Comparison of ENCODE assay signal across 15 cellular contexts in genomic region chr11:69006816-69007215, GRCh38. TPM values are rescaled to one million over a fixed set of nuclear protein-coding genes. Genes with fewer than 3 reads are reported as not detected.
DNase-seq lines count a peak whose midpoint lies in the region; ATAC-seq and TF ChIP-seq lines count a peak whose summit lies in the region.
"Had no signal": no experiment of that assay in that cellular context is flagged by ENCODE, and none has a peak within 500 bp of the region (broad histone marks: within the 10 kb centered on the region; RNA-seq: fewer than 3 reads in every experiment).

No MANE protein-coding gene starts in this region.

- ATAC-seq in right lobe of liver (no peak), HG03469 (IDR thresholded peaks at IDR 0.05; ENCODE audit: unreplicated experiment) (no peak)
- ATAC-seq: GM12878 had no signal

- H3K4me1 ChIP-seq in Caco-2 (peaks cover 38% of the 10 kb centered on the region), right lobe of liver (peaks cover 0 to 48% (median 23%) of the 10 kb centered on the region in 4 donors), suprapubic skin (peaks cover 51% of the 10 kb centered on the region)

- H3K9me3 Mint-ChIP-seq in Caco-2 (ENCODE audit: unreplicated experiment): no peaks in the 10 kb centered on the region

- no peaks in the 10 kb centered on the region for H3K27me3 Mint-ChIP-seq in Caco-2 (ENCODE audit: insufficient read depth, unreplicated experiment)

- no peak for TF ChIP-seq EP300 in suprapubic skin (IDR thresholded peaks at IDR 0.05)

- no peaks in the 10 kb centered on the region for H3K36me3 Mint-ChIP-seq in Caco-2 (ENCODE audit: insufficient read depth, unreplicated experiment)

- CTCF ChIA-PET in Caco-2 (lab: Charles Lee): no interaction called here

- no TSS peak for BruUV-seq in Caco-2 (replicated peaks; lab: Mats Ljungman, UMichigan)

- POLR2A ChIA-PET in Caco-2 (lab: Charles Lee): no interaction called here

- no peak overlapping the region for H3K4me3 Mint-ChIP-seq in Caco-2 (ENCODE audit: unreplicated experiment)

- DNase-seq in Caco-2: no peak
- peak; percentile 14 for DNase-seq in ecto neural progenitor cell (ENCODE audit: low spot score)
- DNase-seq in right lobe of liver: no peak
- peak; percentile 8 to 13 for DNase-seq in suprapubic skin (ENCODE audit: low spot score in 2 of 2)
- DNase-seq in head of caudate nucleus: no peak
- no peak for DNase-seq in activated CD4-positive, alpha-beta T cell treated with anti-CD3 and anti-CD28 coated beads, Interleukin-2, amount 50 U/mL, for 1 hour
- DNase-seq in D341Med (ENCODE audit: low spot score): no peak
- DNase-seq: C1 segment of cervical spinal cord; KBM-7; NCI-H2107; NCI-H69; NK-92 treated with Interleukin-12 subunit alpha and Interleukin-12 subunit beta, amount 100 ng/mL, for 24 hours; OCI-M1 had no signal

- H3K4me1 Mint-ChIP-seq in Caco-2 (ENCODE audit: low read depth, unreplicated experiment): peaks cover 40% of the 10 kb centered on the region

- no peak for TF ChIP-seq POLR2A in right lobe of liver (IDR thresholded peaks at IDR 0.05)
- no peak for TF ChIP-seq POLR2A in suprapubic skin (IDR thresholded peaks at IDR 0.05)

- peak overlapping the region; percentile 88 to 94 (median 91) for H3K27ac ChIP-seq in right lobe of liver
- H3K27ac ChIP-seq in suprapubic skin: no peak overlapping the region

- H3K36me3 ChIP-seq in Caco-2 (ENCODE audit: control insufficient read depth, insufficient read depth, low read length) (no peaks in the 10 kb centered on the region), right lobe of liver (no peaks in the 10 kb centered on the region), suprapubic skin (peaks cover 3% of the 10 kb centered on the region)

- no peak for TF ChIP-seq CTCF in Caco-2 (IDR thresholded peaks at IDR 0.05; ENCODE audit: insufficient read depth in 1 of 2, low read depth in 1 of 2, low read length in 1 of 2, severe bottlenecking in 1 of 2, unreplicated experiment in 1 of 2)
- no peak for TF ChIP-seq CTCF in right lobe of liver (IDR thresholded peaks at IDR 0.05)
- no peak for TF ChIP-seq CTCF in suprapubic skin (IDR thresholded peaks at IDR 0.05)

- H3K4me3 ChIP-seq in Caco-2 (ENCODE audit: low read depth, low read length) (no peak overlapping the region), right lobe of liver (no peak overlapping the region), suprapubic skin (no peak overlapping the region)
- H3K4me3 ChIP-seq: GM12878 had no signal

- intact Hi-C loops in Caco-2 (cut with micrococcal nuclease; ENCODE audit: unreplicated experiment): no loop called here
- intact Hi-C loops in right lobe of liver (cut with DNase I): no loop called here
- intact Hi-C loops in head of caudate nucleus (cut with DNase I): no loop called here

- H3K9me3 ChIP-seq in Caco-2 (no peaks in the 10 kb centered on the region), right lobe of liver (no peaks in the 10 kb centered on the region), suprapubic skin (no peaks in the 10 kb centered on the region)

- peak overlapping the region; percentile 82 for H3K27ac Mint-ChIP-seq in Caco-2 (ENCODE audit: unreplicated experiment)

- H3K27me3 ChIP-seq in Caco-2 (replicated peaks; ENCODE audit: control insufficient read depth, insufficient read depth, low read length): no peaks in the 10 kb centered on the region
- H3K27me3 ChIP-seq in right lobe of liver: no peaks in the 10 kb centered on the region
- H3K27me3 ChIP-seq in suprapubic skin: peaks cover 12% of the 10 kb centered on the region

- WGBS in right lobe of liver (ENCODE audit: insufficient coverage, low coverage, low lambda C conversion rate, missing lambda C conversion rate): 81% methylated on average over 8 of the region's 12 CpGs
- 81% methylated on average over 12 of the region's 12 CpGs for WGBS in suprapubic skin

RNA-seq across cellular contexts. Expression of gene MRGPRF, which starts 6.2 kb away (rescaled TPM):
- total RNA-seq in Caco-2 (2022) (0.14 TPM in 1 of 2 replicates, not detected in the other), right lobe of liver (1 to 10 TPM; 1.6 to 3.4 (median 2.0) TPM), suprapubic skin (1 to 10 TPM; 2.0 to 9.8 (median 4.8) TPM)
- total RNA-seq: GM12878 had no signal

RNA-seq across cellular contexts. Expression of gene MRGPRD, which starts 26.0 kb away (rescaled TPM):
- total RNA-seq in Caco-2 (2022) (not detected in 2 replicates), right lobe of liver (not detected), suprapubic skin (not detected)
- total RNA-seq: GM12878 had no signal

RNA-seq across cellular contexts. Expression of gene TPCN2, which starts 41.9 kb away (rescaled TPM):
- total RNA-seq in Caco-2 (2022): 59.5 and 63.6 TPM in 2 replicates
- total RNA-seq in right lobe of liver: 10 to 100 TPM; 10.7 to 27.2 (median 15.6) TPM
- total RNA-seq in suprapubic skin: 10 to 100 TPM in 3 of 4 donors, 1 to 10 TPM in 1; 8.4 to 30.3 (median 24.4) TPM

Comparison
In these comparisons a context has a peak if more than half of its experiments do, and no peak if none do; other contexts are left out.
1. DNase-seq: peak in ecto neural progenitor cell (single experiment) and suprapubic skin (2 of 2); none in Caco-2 (0 of 2), right lobe of liver (0 of 3), head of caudate nucleus (0 of 42), activated CD4-positive, alpha-beta T cell treated with anti-CD3 and anti-CD28 coated beads, Interleukin-2, amount 50 U/mL, for 1 hour (single experiment) and D341Med (single experiment).